24 cellular contexts compared by ENCODE assay signal in genomic region chr12:88200029-88200428, GRCh38. TPM values are rescaled to one million over a fixed set of nuclear protein-coding genes. Genes with fewer than 3 reads are reported as not detected.
DNase-seq lines count a peak whose midpoint lies in the region; ATAC-seq and TF ChIP-seq lines count a peak whose summit lies in the region.
"Had no signal": no experiment of that assay in that cellular context is flagged by ENCODE, and none has a peak within 500 bp of the region (broad histone marks: within the 10 kb centered on the region; RNA-seq: fewer than 3 reads in every experiment).

No MANE protein-coding gene starts in this region.

- H3K27ac ChIP-seq in liver (ENCODE audit: low read depth in 1 of 2, low read length in 2 of 2) (no peak overlapping the region), substantia nigra (ENCODE audit: low read depth, low read length, poor library complexity, severe bottlenecking) (no peak overlapping the region)
- H3K27ac ChIP-seq: BLaER1 had no signal

- DNase-seq in HuH-7 (ENCODE audit: low spot score) (peak; percentile 6), left lobe of liver (ENCODE audit: low spot score) (no peak), middle frontal gyrus (ENCODE audit: extremely low spot score, low spot score) (no peak), substantia nigra (lab: John Stamatoyannopoulos, UW) (no peak)
- DNase-seq in NK-92 treated with Interleukin-12 subunit alpha and Interleukin-12 subunit beta, amount 100 ng/mL, for 24 hours (lab: John Stamatoyannopoulos, UW): no peak
- DNase-seq: 8988T; ACHN; BE2C; C1 segment of cervical spinal cord; CD4-positive, alpha-beta memory T cell; CD4-positive, CD25-positive, alpha-beta regulatory T cell; CD8-positive, alpha-beta memory T cell; COR-L47; DMS 273 treated with DMSO at 0.1 percent for 48 hours; DMS153; DMS53; DMS79; DND-41; EL; GDM1 had no signal

- TF ChIP-seq RAD21 in liver (IDR thresholded peaks at IDR 0.05): peak; percentile 26 to 39

- H3K36me3 ChIP-seq in liver (ENCODE audit: control insufficient read depth in 4 of 4, insufficient read depth in 3 of 4, low read depth in 1 of 4, low read length in 3 of 4): peaks cover 0 to 8% (median 5%) of the 10 kb centered on the region in 4 donors

- 61% methylated on average over 2 of the region's 2 CpGs for WGBS in liver

- H3K9me3 ChIP-seq in liver (ENCODE audit: control insufficient read depth in 4 of 4, low read length in 3 of 4): no peaks in the 10 kb centered on the region
- H3K9me3 ChIP-seq: BE2C had no signal

- peak; percentile 99 for ATAC-seq in left lobe of liver
- no peak for ATAC-seq in GM18520 (IDR thresholded peaks at IDR 0.05; ENCODE audit: unreplicated experiment)
- ATAC-seq: GM12878 had no signal

- no peak overlapping the region for H3K4me3 ChIP-seq in liver (ENCODE audit: low read depth in 1 of 3, low read length in 3 of 3)
- H3K4me3 ChIP-seq: BLaER1, GM12878 had no signal

- no peak for TF ChIP-seq CTCF in liver (IDR thresholded peaks at IDR 0.05; ENCODE audit: low read depth, low read length, missing input control)

- no peak overlapping the region for H3K9ac ChIP-seq in liver (ENCODE audit: low read depth in 1 of 2, low read length in 2 of 2)
- H3K9ac ChIP-seq: BLaER1 had no signal

- peaks cover 0 to 10% (median 1%) of the 10 kb centered on the region in 4 donors for H3K4me1 ChIP-seq in liver (ENCODE audit: control insufficient read depth in 4 of 4, insufficient read depth in 4 of 4, low read length in 3 of 4)
- H3K4me1 ChIP-seq: BE2C, BLaER1 had no signal

- no peaks in the 10 kb centered on the region for H3K27me3 ChIP-seq in liver (ENCODE audit: control insufficient read depth in 4 of 4, insufficient read depth in 4 of 4, low read length in 3 of 4)
- H3K27me3 ChIP-seq: BE2C, BLaER1 had no signal

TF ChIP-seq in liver, 16 proteins besides CTCF, POLR2A, EP300 and RAD21:
- TF ChIP-seq HNF4A (conservative IDR thresholded peaks at IDR 0.05) (peak; percentile 17 to 28), RXRA (IDR thresholded peaks at IDR 0.05) (peak; percentile 77 to 82), FOXA2 (IDR thresholded peaks at IDR 0.05) (no peak)
TF ChIP-seq in liver: peak in this region for 2.

RNA-seq across cellular contexts. Expression of gene TMTC3, which starts 57.9 kb away (rescaled TPM):
- total RNA-seq in left lobe of liver: 12.7 TPM
- total RNA-seq in liver: 10 to 100 TPM in 1 of 2 donors, 1 to 10 TPM in 1; 8.1 to 28.2 TPM
- polyA plus RNA-seq in liver: 1 to 10 TPM; 3.0 to 4.6 TPM

RNA-seq across cellular contexts. Expression of gene CEP290, which starts 58.1 kb away (rescaled TPM):
- total RNA-seq in left lobe of liver: 3.4 TPM
- 1 to 10 TPM; 3.5 to 4.4 TPM for total RNA-seq in liver
- 1 to 10 TPM; 1.0 to 4.7 TPM for polyA plus RNA-seq in liver
